9 cellular contexts compared by ENCODE assay signal in the genomic region with DNA sequence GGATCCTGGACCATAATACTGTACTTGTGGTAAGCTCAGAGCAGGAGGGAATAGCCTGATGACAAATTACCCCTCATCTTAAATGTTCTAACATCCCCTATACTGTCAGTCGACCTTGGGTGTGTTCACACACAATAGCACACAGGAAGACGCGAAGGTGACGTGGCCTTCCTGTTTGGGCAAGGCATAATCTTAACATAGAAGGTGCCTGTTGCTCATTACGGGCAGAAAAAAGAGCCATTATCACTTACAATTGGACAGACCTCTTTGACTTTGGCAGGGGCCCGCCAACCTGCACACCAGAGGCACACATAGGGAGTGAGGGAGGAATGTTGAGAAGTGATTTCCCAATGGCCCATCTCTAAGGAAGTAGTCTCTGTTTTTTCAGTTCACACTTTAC.
DNase-seq lines count a peak whose midpoint lies in the region; ATAC-seq lines count a peak whose summit lies in the region.
"Had no signal": no experiment of that assay in that cellular context is flagged by ENCODE, and none has a peak within 500 bp of the region (broad histone marks: within the 10 kb centered on the region; RNA-seq: fewer than 3 reads in every experiment).

No MANE protein-coding gene starts in this region.

- peaks cover 20% of the 10 kb centered on the region for H3K36me3 Mint-ChIP-seq in activated CD8-positive, alpha-beta memory T cell treated with anti-CD3 and anti-CD28 coated beads, Interleukin-2, amount 10 ng/mL, durations not matched to agents 7 days and 5 days
- H3K36me3 Mint-ChIP-seq in effector memory CD8-positive, alpha-beta T cell (ENCODE audit: insufficient read depth), result peaks cover 13% of the 10 kb centered on the region

- peak overlapping the region; percentile 86 for H3K27ac Mint-ChIP-seq in activated CD8-positive, alpha-beta memory T cell treated with anti-CD3 and anti-CD28 coated beads, Interleukin-2, amount 10 ng/mL, durations not matched to agents 7 days and 5 days
- H3K27ac Mint-ChIP-seq in effector memory CD8-positive, alpha-beta T cell, result peak overlapping the region; percentile 97 to 98

- no peaks in the 10 kb centered on the region for H3K27me3 Mint-ChIP-seq in activated CD8-positive, alpha-beta memory T cell treated with anti-CD3 and anti-CD28 coated beads, Interleukin-2, amount 10 ng/mL, durations not matched to agents 7 days and 5 days
- no peaks in the 10 kb centered on the region for H3K27me3 Mint-ChIP-seq in effector memory CD8-positive, alpha-beta T cell

- CTCF ChIA-PET in activated CD8-positive, alpha-beta memory T cell treated with anti-CD3 and anti-CD28 coated beads, Interleukin-2, amount 10 ng/mL, durations not matched to agents 7 days and 5 days (lab: Charles Lee), result interaction anchor here (0.9 kb wide), 1 partner anchor 26 kb away, joined by 3 read pairs; no protein-coding TSS in a partner anchor

- peak; percentile 99 for ATAC-seq in activated CD8-positive, alpha-beta memory T cell treated with anti-CD3 and anti-CD28 coated beads, Interleukin-2, amount 10 ng/mL, durations not matched to agents 7 days and 5 days
- peak; percentile 99 for ATAC-seq in effector memory CD8-positive, alpha-beta T cell (replicated peaks)
- ATAC-seq in GM19452 (IDR thresholded peaks at IDR 0.05; ENCODE audit: unreplicated experiment) (no peak), GM21423 (IDR thresholded peaks at IDR 0.05; ENCODE audit: unreplicated experiment) (no peak)

- DNase-seq in CD1c-positive myeloid dendritic cell (ENCODE audit: extremely low spot score), result peak; percentile 12
- DNase-seq in activated CD8-positive, alpha-beta memory T cell treated with anti-CD3 and anti-CD28 coated beads, Interleukin-2, amount 10 ng/mL, durations not matched to agents 7 days and 5 days, result peak; percentile 83
- peak; percentile 58 to 71 (median 61) for DNase-seq in effector memory CD8-positive, alpha-beta T cell
- peak; percentile 59 for DNase-seq in stimulated activated CD4-positive, alpha-beta T cell treated with anti-CD3 and anti-CD28 coated beads, Interleukin-15, amount 100 ng/mL, for 24 hours
- DNase-seq in DMS153 treated with DMSO at 0.1 percent for 48 hours (lab: John Stamatoyannopoulos, UW; ENCODE audit: unreplicated experiment), result no peak
- DNase-seq in cortex of kidney (lab: John Stamatoyannopoulos, UW), result no peak
- DNase-seq: H7 had no signal

- peaks cover 3% of the 10 kb centered on the region for H3K9me3 Mint-ChIP-seq in activated CD8-positive, alpha-beta memory T cell treated with anti-CD3 and anti-CD28 coated beads, Interleukin-2, amount 10 ng/mL, durations not matched to agents 7 days and 5 days (ENCODE audit: low read depth)
- H3K9me3 Mint-ChIP-seq in effector memory CD8-positive, alpha-beta T cell, result peaks cover 8% of the 10 kb centered on the region in 2 donors

- H3K4me1 Mint-ChIP-seq in activated CD8-positive, alpha-beta memory T cell treated with anti-CD3 and anti-CD28 coated beads, Interleukin-2, amount 10 ng/mL, durations not matched to agents 7 days and 5 days, result peaks cover 18% of the 10 kb centered on the region
- H3K4me1 Mint-ChIP-seq in effector memory CD8-positive, alpha-beta T cell (ENCODE audit: low read depth in 2 of 2), result peaks cover 34 to 62% of the 10 kb centered on the region in 2 donors

- no peak overlapping the region for H3K4me3 Mint-ChIP-seq in activated CD8-positive, alpha-beta memory T cell treated with anti-CD3 and anti-CD28 coated beads, Interleukin-2, amount 10 ng/mL, durations not matched to agents 7 days and 5 days
- H3K4me3 Mint-ChIP-seq in effector memory CD8-positive, alpha-beta T cell, result peak overlapping the region; percentile 58 to 64

Comparison
In these comparisons a context has a peak if more than half of its experiments do, and no peak if none do; other contexts are left out.
1. DNase-seq: peak in CD1c-positive myeloid dendritic cell (single experiment), activated CD8-positive, alpha-beta memory T cell treated with anti-CD3 and anti-CD28 coated beads, Interleukin-2, amount 10 ng/mL, durations not matched to agents 7 days and 5 days (single experiment), effector memory CD8-positive, alpha-beta T cell (3 of 3) and stimulated activated CD4-positive, alpha-beta T cell treated with anti-CD3 and anti-CD28 coated beads, Interleukin-15, amount 100 ng/mL, for 24 hours (single experiment); none in DMS153 treated with DMSO at 0.1 percent for 48 hours (single experiment) and cortex of kidney (single experiment).
2. ATAC-seq: peak in activated CD8-positive, alpha-beta memory T cell treated with anti-CD3 and anti-CD28 coated beads, Interleukin-2, amount 10 ng/mL, durations not matched to agents 7 days and 5 days (single experiment) and effector memory CD8-positive, alpha-beta T cell (single experiment); none in GM19452 (single experiment) and GM21423 (single experiment).